Comparison of ENCODE assay signal across 8 cellular contexts in the genomic region with DNA sequence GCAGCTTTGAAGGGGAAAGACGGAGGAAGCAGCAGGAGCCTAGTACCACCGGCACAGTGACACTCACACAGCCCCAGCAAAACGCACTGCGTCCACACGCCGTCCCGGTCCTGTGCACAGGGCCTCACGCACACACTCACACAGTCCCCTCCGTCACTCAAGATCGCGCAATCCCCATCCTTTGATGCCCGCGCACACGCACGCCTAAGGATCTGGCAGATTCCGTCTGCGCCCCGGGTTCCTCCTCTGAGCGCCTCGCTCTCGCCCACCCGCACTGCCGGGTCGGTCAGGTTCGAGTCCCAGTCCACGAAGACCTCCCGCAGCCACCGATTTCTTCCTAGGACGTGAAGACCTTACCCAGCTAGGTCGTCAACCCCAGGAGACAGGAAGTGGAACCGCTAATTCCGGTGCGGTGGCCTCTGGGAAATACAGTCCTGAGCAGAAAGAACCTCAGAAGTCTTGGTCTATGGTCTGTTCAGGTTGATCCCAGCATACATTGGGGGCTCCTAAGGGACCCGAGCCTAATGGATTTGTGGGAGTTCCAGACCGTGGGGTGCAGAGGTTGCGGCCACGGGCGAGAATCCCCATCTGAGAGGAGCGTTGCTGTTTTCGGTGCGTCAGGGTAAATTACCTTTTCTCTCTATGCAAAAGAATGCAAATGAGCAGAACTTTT. TPM values are rescaled to one million over a fixed set of nuclear protein-coding genes. Genes with fewer than 3 reads are reported as not detected.
DNase-seq lines count a peak whose midpoint lies in the region; ATAC-seq and TF ChIP-seq lines count a peak whose summit lies in the region.

A gene (minus strand): TSS at position 400 of the 673 bp plus-strand sequence. CDS start 5,899 bp downstream, outside the sequence.

- H3K4me3 ChIP-seq in astrocyte of the spinal cord (ENCODE audit: low read depth, low read length) = peak within 1 kb of the TSS; percentile 92

- DNase-seq in GM04504 (ENCODE audit: low read depth) = peak; percentile 15
- peak; percentile 5 to 16 for DNase-seq in NCI-H187 (lab: John Stamatoyannopoulos, UW)
- peak; percentile 7 for DNase-seq in T1000 (lab: John Stamatoyannopoulos, UW)
- peak; percentile 56 for DNase-seq in astrocyte of the spinal cord (ENCODE audit: low read depth, low spot score)
- DNase-seq in iPS DF 4.7 (ENCODE audit: extremely low read depth, low spot score) = peak; percentile 44
- DNase-seq in sciatic nerve (ENCODE audit: low spot score) = peak; percentile 63

- TF ChIP-seq CTCF in astrocyte of the spinal cord (IDR thresholded peaks at IDR 0.05; ENCODE audit: low read depth, low read length) = no peak

- in situ Hi-C loops in astrocyte of the spinal cord (cut with HindIII; ENCODE audit: low sequenced_read_pairs) = loop anchor here (5.0 kb wide), 1 partner anchor 36 kb away; a partner anchor contains a TSS

- ATAC-seq in HG02759 (IDR thresholded peaks at IDR 0.05; ENCODE audit: unreplicated experiment) = peak; percentile 81
- ATAC-seq in sciatic nerve = peak; percentile 87
- no peak for ATAC-seq in HG03469 (IDR thresholded peaks at IDR 0.05; ENCODE audit: unreplicated experiment)

- intact Hi-C loops in sciatic nerve (cut with DNase I) = no loop called here

RNA-seq across cellular contexts. Expression of the gene that starts here (rescaled TPM):
- 29.6 TPM for total RNA-seq in sciatic nerve

Comparison
In these comparisons a context has a peak if more than half of its experiments do, and no peak if none do; other contexts are left out.
1. DNase-seq: peak in every context shown above with its lines; median percentile 63 in sciatic nerve; 56 in astrocyte of the spinal cord; 44 in iPS DF 4.7; 15 in GM04504; 10 in NCI-H187; 7 in T1000.